In genomic region chr3:54393150-54393549, GRCh38 we compare ENCODE assay signal across 1 cellular context.
TF ChIP-seq lines count a peak whose summit lies in the region.

No MANE protein-coding gene starts in this region.

TF ChIP-seq in SK-N-SH, 30 proteins besides CTCF, POLR2A, EP300 and RAD21 (continued from another document):
- no peak for TF ChIP-seq USF2 (IDR thresholded peaks at IDR 0.05; ENCODE audit: borderline replicate concordance, low read depth, low read length)
- TF ChIP-seq TAF1 (IDR thresholded peaks at IDR 0.05; ENCODE audit: borderline replicate concordance, low read depth, low read length): no peak
TF ChIP-seq in SK-N-SH: peak in this region for 0.
